ENCODE assay signal across 38 cellular contexts in the genomic region with DNA sequence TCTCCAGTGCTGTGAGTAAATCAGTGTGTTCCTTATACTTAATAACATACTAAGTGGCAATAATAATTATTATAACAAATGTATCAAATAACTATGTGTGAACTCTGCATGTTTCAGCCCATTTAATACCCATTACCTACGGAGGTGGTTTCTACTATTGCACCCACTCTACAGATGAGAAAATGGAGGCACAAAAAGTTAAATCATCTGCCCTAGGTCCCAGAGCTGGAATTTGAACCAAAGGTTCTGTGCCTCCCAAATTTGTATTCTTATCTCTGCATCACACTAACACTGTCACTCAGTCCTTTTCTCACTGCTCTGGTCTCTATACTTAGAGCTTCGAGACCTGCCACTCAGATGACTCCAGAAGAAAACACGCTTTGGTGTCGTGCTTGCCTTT.
"Had no signal": no experiment of that assay in that cellular context is flagged by ENCODE, and none has a peak within 500 bp of the region (broad histone marks: within the 10 kb centered on the region; RNA-seq: fewer than 3 reads in every experiment).

No MANE protein-coding gene starts in this region.

- H3K4me3 Mint-ChIP-seq: activated B cell treated with CpG ODN at 0.5 μM for 24 hours; activated CD4-positive, alpha-beta memory T cell treated with anti-CD3 and anti-CD28 coated beads for 36 hours; activated CD4-positive, alpha-beta T cell treated with anti-CD3 and anti-CD28 coated beads, Interleukin-2, amount 10 ng/mL, durations not matched to agents 24 days and 14 days; activated CD8-positive, alpha-beta T cell treated with anti-CD3 and anti-CD28 coated beads for 36 hours; activated naive CD4-positive, alpha-beta T cell treated with anti-CD3 and anti-CD28 coated beads, Interleukin-2, amount 10 ng/mL, durations not matched to agents 7 days and 5 days; activated naive CD4-positive, alpha-beta T cell treated with anti-CD3 and anti-CD28 coated beads, Interleukin-2, amount 50 U/mL, for 24 hours; activated naive CD8-positive, alpha-beta T cell; activated naive CD8-positive, alpha-beta T cell treated with anti-CD3 and anti-CD28 coated beads, Interleukin-2, amount 10 ng/mL, durations not matched to agents 7 days and 5 days; activated naive CD8-positive, alpha-beta T cell treated with anti-CD3 and anti-CD28 coated beads, Interleukin-2, amount 50 U/mL, for 24 hours; activated T-cell treated with anti-CD3 and anti-CD28 coated beads, Interleukin-2, amount 50 U/mL, for 4 hours; activated T-cell treated with anti-CD3 and anti-CD28 coated beads, Interleukin-2, amount 50 U/mL, for 72 hours; activated T-helper 1 cell treated with anti-CD3 and anti-CD28 coated beads, Interleukin-12 subunit alpha, Interleukin-12 subunit beta, Interleukin-2, Interleukin-4 antibody, amounts not matched to agents 30 ng/mL and 10 ng/mL and 1 ng/mL, durations not matched to agents 14 hours and 24 hours and 36 hours; central memory CD8-positive, alpha-beta T cell; T-helper 1 cell treated with Interleukin-12 subunit alpha and Interleukin-12 subunit beta and Interleukin-4 antibody, amounts not matched to agents 30 μg/mL and 1 μg/mL, for 36 hours; T-helper 2 cell treated with Interferon-gamma antibody and Interleukin-4, amounts not matched to agents 5 μg/mL and 100 μg/mL, for 36 hours had no signal

- ATAC-seq: activated CD8-positive, alpha-beta T cell treated with anti-CD3 and anti-CD28 coated beads for 36 hours had no signal

- H3K36me3 ChIP-seq: ascending aorta, cardiac muscle cell had no signal

- H3K4me1 Mint-ChIP-seq: activated naive CD4-positive, alpha-beta T cell treated with anti-CD3 and anti-CD28 coated beads, Interleukin-2, amount 10 ng/mL, durations not matched to agents 7 days and 5 days; activated naive CD4-positive, alpha-beta T cell treated with anti-CD3 and anti-CD28 coated beads, Interleukin-2, amount 50 U/mL, for 24 hours; central memory CD8-positive, alpha-beta T cell had no signal

- H3K4me1 ChIP-seq: ascending aorta had no signal

- H3K9me3 Mint-ChIP-seq: central memory CD8-positive, alpha-beta T cell had no signal

- H3K27ac Mint-ChIP-seq: activated B cell treated with CpG ODN at 0.5 μM for 24 hours; activated CD4-positive, alpha-beta memory T cell treated with anti-CD3 and anti-CD28 coated beads for 36 hours; activated CD4-positive, alpha-beta T cell treated with anti-CD3 and anti-CD28 coated beads, Interleukin-2, amount 10 ng/mL, durations not matched to agents 24 days and 14 days; activated CD8-positive, alpha-beta T cell treated with anti-CD3 and anti-CD28 coated beads for 36 hours; activated naive CD4-positive, alpha-beta T cell treated with anti-CD3 and anti-CD28 coated beads, Interleukin-2, amount 10 ng/mL, durations not matched to agents 7 days and 5 days; activated naive CD4-positive, alpha-beta T cell treated with anti-CD3 and anti-CD28 coated beads, Interleukin-2, amount 50 U/mL, for 24 hours; activated naive CD8-positive, alpha-beta T cell; activated naive CD8-positive, alpha-beta T cell treated with anti-CD3 and anti-CD28 coated beads, Interleukin-2, amount 10 ng/mL, durations not matched to agents 7 days and 5 days; activated naive CD8-positive, alpha-beta T cell treated with anti-CD3 and anti-CD28 coated beads, Interleukin-2, amount 50 U/mL, for 24 hours; activated T-cell treated with anti-CD3 and anti-CD28 coated beads, Interleukin-2, amount 50 U/mL, for 72 hours; activated T-helper 1 cell treated with anti-CD3 and anti-CD28 coated beads, Interleukin-12 subunit alpha, Interleukin-12 subunit beta, Interleukin-2, Interleukin-4 antibody, amounts not matched to agents 30 ng/mL and 10 ng/mL and 1 ng/mL, durations not matched to agents 14 hours and 24 hours and 36 hours; activated T-helper 2 cell treated with anti-CD3 and anti-CD28 coated beads, Interferon-gamma antibody, Interleukin-2, Interleukin-4, amounts not matched to agents 10 μg/mL and 5 μg/mL and 100 μg/mL, durations not matched to agents 14 hours and 24 hours and 36 hours; T-helper 1 cell treated with Interleukin-12 subunit alpha and Interleukin-12 subunit beta and Interleukin-4 antibody, amounts not matched to agents 30 μg/mL and 1 μg/mL, for 36 hours; T-helper 2 cell treated with Interferon-gamma antibody and Interleukin-4, amounts not matched to agents 5 μg/mL and 100 μg/mL, for 36 hours had no signal

- H3K36me3 Mint-ChIP-seq: activated naive CD4-positive, alpha-beta T cell treated with anti-CD3 and anti-CD28 coated beads, Interleukin-2, amount 10 ng/mL, durations not matched to agents 7 days and 5 days; activated naive CD8-positive, alpha-beta T cell; activated naive CD8-positive, alpha-beta T cell treated with anti-CD3 and anti-CD28 coated beads, Interleukin-2, amount 10 ng/mL, durations not matched to agents 7 days and 5 days had no signal

- H3K27me3 Mint-ChIP-seq: activated CD4-positive, alpha-beta memory T cell treated with anti-CD3 and anti-CD28 coated beads for 36 hours; activated CD4-positive, alpha-beta T cell treated with anti-CD3 and anti-CD28 coated beads, Interleukin-2, amount 10 ng/mL, durations not matched to agents 24 days and 14 days; activated naive CD4-positive, alpha-beta T cell treated with anti-CD3 and anti-CD28 coated beads, Interleukin-2, amount 50 U/mL, for 24 hours; central memory CD8-positive, alpha-beta T cell had no signal

- DNase-seq: activated B cell treated with CpG ODN at 0.5 μM for 24 hours; activated CD4-positive, alpha-beta memory T cell treated with anti-CD3 and anti-CD28 coated beads for 36 hours; activated CD4-positive, alpha-beta T cell treated with anti-CD3 and anti-CD28 coated beads for 4 hours; activated CD4-positive, alpha-beta T cell treated with anti-CD3 and anti-CD28 coated beads, Interleukin-2, amount 10 ng/mL, durations not matched to agents 24 days and 14 days; activated CD4-positive, alpha-beta T cell treated with anti-CD3 and anti-CD28 coated beads, Interleukin-2, amount 50 U/mL, for 1 hour; activated CD4-positive, alpha-beta T cell treated with anti-CD3 and anti-CD28 coated beads, Interleukin-2, amount 50 U/mL, for 4 hours; activated CD4-positive, CD25-positive, alpha-beta regulatory T cell treated with anti-CD3 and anti-CD28 coated beads, Interleukin-2, amount 50 U/mL, for 72 hours; activated CD8-positive, alpha-beta memory T cell treated with anti-CD3 and anti-CD28 coated beads, Interleukin-2, amount 50 U/mL, for 4 hours; activated CD8-positive, alpha-beta T cell treated with anti-CD3 and anti-CD28 coated beads for 36 hours; activated effector memory CD4-positive, alpha-beta T cell treated with Interleukin-2 at 50 U/mL for 16 hours; activated gamma-delta T cell; activated naive CD4-positive, alpha-beta T cell treated with anti-CD3 and anti-CD28 coated beads, Interleukin-2, amount 10 ng/mL, durations not matched to agents 7 days and 5 days; activated naive CD4-positive, alpha-beta T cell treated with Interleukin-2 at 50 U/mL for 16 hours; activated naive CD8-positive, alpha-beta T cell treated with anti-CD3 and anti-CD28 coated beads, Interleukin-2, amount 10 ng/mL, durations not matched to agents 7 days and 5 days; activated naive CD8-positive, alpha-beta T cell treated with anti-CD3 and anti-CD28 coated beads, Interleukin-2, amount 50 U/mL, for 24 hours; activated T-cell treated with anti-CD3 and anti-CD28 coated beads for 4 hours; activated T-cell treated with anti-CD3 and anti-CD28 coated beads, Interleukin-2, amount 50 U/mL, for 1 hour; activated T-cell treated with anti-CD3 and anti-CD28 coated beads, Interleukin-2, amount 50 U/mL, for 4 hours; activated T-cell treated with anti-CD3 and anti-CD28 coated beads, Interleukin-2, amount 50 U/mL, for 72 hours; amygdala; anterior cingulate cortex; caudate nucleus; cerebellar nuclear complex; T-helper 1 cell; T-helper 2 cell; T-helper 9 cell had no signal

- FAIRE-seq: bronchial epithelial cell, TTC549 had no signal

- H3K27me3 ChIP-seq: ascending aorta, cardiac muscle cell had no signal

- H3K27ac ChIP-seq: ascending aorta, cardiac muscle cell, VCaP had no signal

- H3K4me3 ChIP-seq: ascending aorta, cardiac muscle cell had no signal
